11 cellular contexts compared by ENCODE assay signal in the genomic region with DNA sequence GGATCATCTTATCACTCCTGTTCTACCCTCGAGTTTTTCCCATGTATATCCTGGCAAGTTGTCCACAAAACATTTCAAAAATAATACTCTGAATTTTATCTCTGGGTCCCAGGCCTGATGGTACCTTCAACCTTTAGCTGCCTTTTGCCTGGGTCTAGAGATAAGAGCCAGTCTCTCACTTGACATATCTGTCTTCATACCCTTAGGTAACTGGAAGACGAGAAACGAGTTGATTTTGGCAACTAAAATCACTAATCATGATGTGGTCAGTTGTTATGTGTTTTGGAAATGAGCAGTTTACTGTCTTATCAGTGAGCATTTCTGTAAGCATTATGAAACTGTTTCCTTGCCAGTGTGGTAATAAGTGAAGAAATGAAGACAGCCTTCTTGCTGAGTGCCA. TPM values are rescaled to one million over a fixed set of nuclear protein-coding genes. Genes with fewer than 3 reads are reported as not detected.
DNase-seq lines count a peak whose midpoint lies in the region; ATAC-seq, FAIRE-seq and TF ChIP-seq lines count a peak whose summit lies in the region.
"Had no signal": no experiment of that assay in that cellular context is flagged by ENCODE, and none has a peak within 500 bp of the region (broad histone marks: within the 10 kb centered on the region; RNA-seq: fewer than 3 reads in every experiment).

No MANE protein-coding gene starts in this region.

- H3K79me2 ChIP-seq in astrocyte (ENCODE audit: insufficient read depth, low read length) = peaks cover 91% of the 10 kb centered on the region

- no peaks in the 10 kb centered on the region for H3K27me3 ChIP-seq in astrocyte (ENCODE audit: insufficient read depth, low read length)
- H3K27me3 ChIP-seq in lung (ENCODE audit: control insufficient read depth, insufficient read depth) = no peaks in the 10 kb centered on the region
- H3K27me3 ChIP-seq in uterus = no peaks in the 10 kb centered on the region

- peak; percentile 8 for ATAC-seq in lung (ENCODE audit: insufficient read depth, low FRiP score)
- no peak for ATAC-seq in activated CD4-positive, CD25-positive, alpha-beta regulatory T cell treated with anti-CD3 and anti-CD28 coated beads, Interleukin-2, amount 50 U/mL, for 24 hours
- ATAC-seq in HG02885 (IDR thresholded peaks at IDR 0.05; ENCODE audit: poor library complexity, unreplicated experiment) = no peak

- peak overlapping the region; percentile 82 for H3K27ac Mint-ChIP-seq in activated naive CD8-positive, alpha-beta T cell
- H3K27ac Mint-ChIP-seq in activated naive CD8-positive, alpha-beta T cell treated with anti-CD3 and anti-CD28 coated beads for 36 hours = no peak overlapping the region
- H3K27ac Mint-ChIP-seq in astrocyte (ENCODE audit: unreplicated experiment) = no peak overlapping the region

- H2AFZ ChIP-seq in astrocyte (ENCODE audit: low read depth, low read length) = no peak overlapping the region

- no peaks in the 10 kb centered on the region for H3K9me3 ChIP-seq in astrocyte (ENCODE audit: insufficient read depth, low read depth, low read length)
- H3K9me3 ChIP-seq in lung (ENCODE audit: control insufficient read depth in 2 of 2, insufficient read depth in 1 of 2, low read length in 1 of 2) = no peaks in the 10 kb centered on the region
- H3K9me3 ChIP-seq in uterus = no peaks in the 10 kb centered on the region

- H3K4me1 ChIP-seq in astrocyte (ENCODE audit: insufficient read depth, low read length) = peaks cover 32% of the 10 kb centered on the region
- H3K4me1 ChIP-seq in lung (ENCODE audit: control insufficient read depth in 2 of 2, insufficient read depth in 2 of 2, low read length in 2 of 2) = peaks cover 17 to 48% of the 10 kb centered on the region in 2 donors
- peaks cover 15 to 17% of the 10 kb centered on the region in 2 donors for H3K4me1 ChIP-seq in uterus

- no peak overlapping the region for H3K27ac ChIP-seq in astrocyte (ENCODE audit: low read depth, low read length)
- peak overlapping the region in 1 of 2 donors; percentile 49 for H3K27ac ChIP-seq in lung (ENCODE audit: low read depth in 1 of 2, low read length in 1 of 2)
- peak overlapping the region; percentile 13 to 92 for H3K27ac ChIP-seq in uterus

- peaks cover 95% of the 10 kb centered on the region for H4K20me1 ChIP-seq in astrocyte (ENCODE audit: insufficient read depth, low read length)

- H3K36me3 ChIP-seq in astrocyte (ENCODE audit: insufficient read depth, low read length) (peaks cover 2% of the 10 kb centered on the region), lung (ENCODE audit: control insufficient read depth in 2 of 2, insufficient read depth in 2 of 2, low read length in 2 of 2) (peaks cover 0 to 5% of the 10 kb centered on the region in 2 donors), uterus (no peaks in the 10 kb centered on the region)

- H3K4me2 ChIP-seq in astrocyte (ENCODE audit: low read length) = no peak overlapping the region

- 6 to 8% methylated on average over 3 of the region's 3 CpGs for WGBS in lung, 2 donors

- intact Hi-C loops in uterus (cut with DNase I; ENCODE audit: low total_unique reads) = no loop called here

- no peak overlapping the region for H3K9ac ChIP-seq in astrocyte (ENCODE audit: low read length)

- no peak for DNase-seq in activated naive CD8-positive, alpha-beta T cell treated with anti-CD3 and anti-CD28 coated beads for 36 hours
- DNase-seq in astrocyte (ENCODE audit: low read depth) (peak; percentile 74), lung (ENCODE audit: low spot score) (no peak), uterus (no peak), SK-N-DZ (ENCODE audit: low spot score) (no peak)
- DNase-seq: activated gamma-delta T cell treated with Interleukin-2 at 50 U/mL for 16 hours, glutamatergic neuron, NCI-H2081 treated with DMSO at 0.1 percent for 48 hours had no signal

- no peak for TF ChIP-seq POLR2A in uterus (IDR thresholded peaks at IDR 0.05)

- peak overlapping the region; percentile 56 for H3K4me3 Mint-ChIP-seq in activated naive CD8-positive, alpha-beta T cell
- no peak overlapping the region for H3K4me3 Mint-ChIP-seq in activated naive CD8-positive, alpha-beta T cell treated with anti-CD3 and anti-CD28 coated beads for 36 hours
- no peak overlapping the region for H3K4me3 Mint-ChIP-seq in astrocyte (ENCODE audit: unreplicated experiment)

- no peaks in the 10 kb centered on the region for H3K9me3 Mint-ChIP-seq in activated naive CD8-positive, alpha-beta T cell (ENCODE audit: low read depth)
- H3K9me3 Mint-ChIP-seq in activated naive CD8-positive, alpha-beta T cell treated with anti-CD3 and anti-CD28 coated beads for 36 hours = no peaks in the 10 kb centered on the region
- no peaks in the 10 kb centered on the region for H3K9me3 Mint-ChIP-seq in astrocyte (ENCODE audit: unreplicated experiment)

- H3K4me1 Mint-ChIP-seq in activated naive CD8-positive, alpha-beta T cell (ENCODE audit: low read depth) = peaks cover 71% of the 10 kb centered on the region
- H3K4me1 Mint-ChIP-seq in activated naive CD8-positive, alpha-beta T cell treated with anti-CD3 and anti-CD28 coated beads for 36 hours = peaks cover 56% of the 10 kb centered on the region
- H3K4me1 Mint-ChIP-seq in astrocyte (ENCODE audit: low read depth, unreplicated experiment) = peaks cover 33% of the 10 kb centered on the region

- H3K4me3 ChIP-seq in astrocyte (ENCODE audit: insufficient read depth, low read depth, low read length) = no peak overlapping the region
- H3K4me3 ChIP-seq in lung = no peak overlapping the region
- H3K4me3 ChIP-seq in uterus = no peak overlapping the region

- H3K27me3 Mint-ChIP-seq in activated naive CD8-positive, alpha-beta T cell = no peaks in the 10 kb centered on the region
- no peaks in the 10 kb centered on the region for H3K27me3 Mint-ChIP-seq in activated naive CD8-positive, alpha-beta T cell treated with anti-CD3 and anti-CD28 coated beads for 36 hours
- no peaks in the 10 kb centered on the region for H3K27me3 Mint-ChIP-seq in astrocyte (ENCODE audit: low read depth, unreplicated experiment)

- no peak for FAIRE-seq in astrocyte (lab: Jason Lieb, UNC)

- no peaks in the 10 kb centered on the region for H3K36me3 Mint-ChIP-seq in activated naive CD8-positive, alpha-beta T cell
- peaks cover 44% of the 10 kb centered on the region for H3K36me3 Mint-ChIP-seq in activated naive CD8-positive, alpha-beta T cell treated with anti-CD3 and anti-CD28 coated beads for 36 hours
- H3K36me3 Mint-ChIP-seq in astrocyte (ENCODE audit: low read depth, unreplicated experiment) = peaks cover 9% of the 10 kb centered on the region

- no peak for TF ChIP-seq CTCF in astrocyte (IDR thresholded peaks at IDR 0.05; ENCODE audit: insufficient read depth, low read depth, low read length)
- TF ChIP-seq CTCF in lung (IDR thresholded peaks at IDR 0.05; ENCODE audit: control extremely low read depth, extremely low read depth) = no peak
- no peak for TF ChIP-seq CTCF in uterus (IDR thresholded peaks at IDR 0.05)

RNA-seq across cellular contexts. Expression of gene RNF10, which starts 6.3 kb away (rescaled TPM):
- 100 to 1,000 TPM; 142 to 164 TPM for total RNA-seq in activated naive CD8-positive, alpha-beta T cell treated with anti-CD3 and anti-CD28 coated beads for 36 hours
- total RNA-seq in astrocyte = 181 and 185 TPM in 2 replicates
- total RNA-seq in lung = 100 to 1,000 TPM; 150 to 207 TPM
- polyA plus RNA-seq in lung = 100 to 1,000 TPM; 112 to 199 TPM
- 100 to 1,000 TPM in 2 of 4 donors, 10 to 100 TPM in 2; 53.8 to 169 (median 103) TPM for total RNA-seq in uterus
- polyA plus RNA-seq in SK-N-DZ (2014; cell fraction: cytosol; rRNA removed) = 60.2 and 107 TPM in 2 replicates
- 85.4 and 91.4 TPM in 2 replicates for polyA plus RNA-seq in SK-N-DZ (2014; cell fraction: nucleus; rRNA removed)

RNA-seq across cellular contexts. Expression of gene COQ5, which starts 11.5 kb away (rescaled TPM):
- 10 to 100 TPM; 35.0 to 35.6 TPM for total RNA-seq in activated naive CD8-positive, alpha-beta T cell treated with anti-CD3 and anti-CD28 coated beads for 36 hours
- total RNA-seq in astrocyte (22.9 and 23.4 TPM in 2 replicates), lung (10 to 100 TPM; 25.1 to 28.4 TPM), uterus (100 to 1,000 TPM in 1 of 4 donors, 10 to 100 TPM in 3; 18.5 to 117 (median 25.9) TPM)
- 10 to 100 TPM; 21.1 to 23.7 TPM for polyA plus RNA-seq in lung
- 81.5 and 98.4 TPM in 2 replicates for polyA plus RNA-seq in SK-N-DZ (2014; cell fraction: cytosol; rRNA removed)
- polyA plus RNA-seq in SK-N-DZ (2014; cell fraction: nucleus; rRNA removed) = 60.3 and 76.9 TPM in 2 replicates

RNA-seq across cellular contexts. Expression of gene POP5, which starts 40.8 kb away (rescaled TPM):
- 10 to 100 TPM; 60.0 to 61.9 TPM for total RNA-seq in activated naive CD8-positive, alpha-beta T cell treated with anti-CD3 and anti-CD28 coated beads for 36 hours
- total RNA-seq in astrocyte = 31.3 and 36.0 TPM in 2 replicates
- total RNA-seq in lung = 10 to 100 TPM; 22.1 to 42.0 TPM
- 10 to 100 TPM; 36.6 to 62.1 TPM for polyA plus RNA-seq in lung
- 10 to 100 TPM in 2 of 4 donors, 1 to 10 TPM in 1, under 1 TPM in 1; 0.59 to 32.2 (median 18.0) TPM for total RNA-seq in uterus
- polyA plus RNA-seq in SK-N-DZ (2014; cell fraction: cytosol; rRNA removed) = 62.1 and 68.6 TPM in 2 replicates
- 104 and 115 TPM in 2 replicates for polyA plus RNA-seq in SK-N-DZ (2014; cell fraction: nucleus; rRNA removed)

RNA-seq across cellular contexts. Expression of gene DYNLL1, which starts 44.5 kb away (rescaled TPM):
- total RNA-seq in activated naive CD8-positive, alpha-beta T cell treated with anti-CD3 and anti-CD28 coated beads for 36 hours = 100 to 1,000 TPM; 214 to 226 TPM
- total RNA-seq in astrocyte (490 and 500 TPM in 2 replicates), lung (100 to 1,000 TPM; 210 to 308 TPM), uterus (100 to 1,000 TPM; 239 to 457 (median 291) TPM)
- polyA plus RNA-seq in lung = 100 to 1,000 TPM; 328 to 360 TPM
- 417 and 444 TPM in 2 replicates for polyA plus RNA-seq in SK-N-DZ (2014; cell fraction: cytosol; rRNA removed)
- 305 and 330 TPM in 2 replicates for polyA plus RNA-seq in SK-N-DZ (2014; cell fraction: nucleus; rRNA removed)
